In genomic region chrX:46447384-46447783, GRCh38 we compare ENCODE assay signal across 8 cellular contexts.
DNase-seq lines count a peak whose midpoint lies in the region; ATAC-seq, FAIRE-seq and TF ChIP-seq lines count a peak whose summit lies in the region.

No MANE protein-coding gene starts in this region.

- H3K27ac ChIP-seq in K562 (ENCODE audit: extremely low read depth, low read depth, low read length) (peak overlapping the region; percentile 66), lung (ENCODE audit: low read depth in 1 of 2, low read length in 1 of 2) (peak overlapping the region; percentile 41 to 90), uterus (peak overlapping the region; percentile 81 to 91)

- TF ChIP-seq CTCF in GM06990 (IDR thresholded peaks at IDR 0.05; ENCODE audit: insufficient read depth, low read length, poor library complexity, severe bottlenecking) (no peak), K562 (IDR thresholded peaks at IDR 0.05 in 2 of 3, conservative IDR thresholded peaks at IDR 0.05 in 1 of 3; ENCODE audit: insufficient read depth in 2 of 3, low read depth in 1 of 3, low read length in 3 of 3) (no peak), lung (IDR thresholded peaks at IDR 0.05; ENCODE audit: control extremely low read depth, extremely low read depth) (no peak), uterus (IDR thresholded peaks at IDR 0.05) (no peak)

- no peaks in the 10 kb centered on the region; the same call in 1 of the 2 replicates for H3K36me3 ChIP-seq in GM06990 (ENCODE audit: control insufficient read depth, insufficient read depth, low read length)
- H3K36me3 ChIP-seq in K562 (ENCODE audit: control insufficient read depth, insufficient read depth, low read length) = no peaks in the 10 kb centered on the region
- peaks cover 0 to 5% of the 10 kb centered on the region in 2 donors for H3K36me3 ChIP-seq in lung (ENCODE audit: control insufficient read depth in 2 of 2, insufficient read depth in 2 of 2, low read length in 2 of 2)
- no peaks in the 10 kb centered on the region for H3K36me3 ChIP-seq in uterus

- H3K9me1 ChIP-seq in K562 (ENCODE audit: control insufficient read depth, insufficient read depth, low read length) = no peaks in the 10 kb centered on the region

- ATAC-seq in HG03521 (IDR thresholded peaks at IDR 0.05; ENCODE audit: unreplicated experiment) (peak; percentile 30), K562 (peak; percentile 60; the same call in 2 of the 3 replicates), lung (ENCODE audit: insufficient read depth, low FRiP score) (no peak), HG03159 (IDR thresholded peaks at IDR 0.05; ENCODE audit: unreplicated experiment) (no peak)

- CTCF ChIA-PET in K562 (lab: Yijun Ruan, JAX; ENCODE audit: low intra/inter-chr PET ratio) = no interaction called here

- no peak for DNase-seq in GM06990 (ENCODE audit: extremely low read depth, insufficient read length)
- no peak for DNase-seq in K562 (ENCODE audit: extremely low read depth in 1 of 4, low spot score in 3 of 4)
- no peak for DNase-seq in lung (ENCODE audit: low spot score)
- DNase-seq in uterus = no peak
- DNase-seq in stimulated activated CD4-positive, alpha-beta T cell treated with anti-CD3 and anti-CD28 coated beads, Interleukin-2, amount 100 ng/mL, for 48 hours = no peak
- DNase-seq in OCI-M1 (lab: John Stamatoyannopoulos, UW) = no peak

- H3K4me2 ChIP-seq in K562 (ENCODE audit: insufficient read depth, low read length) = peak overlapping the region; percentile 75

- TSS peak; percentile 64 for BruUV-seq in K562 (replicated peaks; lab: Mats Ljungman, UMichigan)

- no peak overlapping the region for H2AFZ ChIP-seq in K562 (ENCODE audit: low read depth, low read length)

- H3K27me3 ChIP-seq in GM06990 (replicated peaks; ENCODE audit: control insufficient read depth, insufficient read depth, low read length) (no peaks in the 10 kb centered on the region), K562 (ENCODE audit: control insufficient read depth in 2 of 2, insufficient read depth in 2 of 2, low read length in 2 of 2) (no peaks in the 10 kb centered on the region), lung (ENCODE audit: control insufficient read depth, insufficient read depth) (peaks cover 3% of the 10 kb centered on the region), uterus (no peaks in the 10 kb centered on the region)

- intact Hi-C loops in K562 (cut with micrococcal nuclease) (no loop called here), uterus (cut with DNase I; ENCODE audit: low total_unique reads) (no loop called here)

- no peaks in the 10 kb centered on the region for H3K79me2 ChIP-seq in K562 (ENCODE audit: control insufficient read depth, insufficient read depth, low read length)

- peak overlapping the region; percentile 84 for H3K4me3 ChIP-seq in GM06990 (replicated peaks; ENCODE audit: low read depth, low read length)
- peak overlapping the region; percentile 53 for H3K4me3 ChIP-seq in K562
- peak overlapping the region; percentile 49 for H3K4me3 ChIP-seq in lung
- H3K4me3 ChIP-seq in uterus = peak overlapping the region; percentile 45 to 61

- TF ChIP-seq POLR2A in K562 (conservative IDR thresholded peaks at IDR 0.05) = no peak
- TF ChIP-seq POLR2A in uterus (IDR thresholded peaks at IDR 0.05) = no peak

- peak overlapping the region; percentile 83 to 86 for H3K9ac ChIP-seq in K562 (ENCODE audit: insufficient read depth in 1 of 2, low read depth in 2 of 2, low read length in 2 of 2)

- H3K4me1 ChIP-seq in K562 (replicated peaks in 1 of 2; ENCODE audit: control insufficient read depth in 2 of 2, insufficient read depth in 2 of 2, low read length in 2 of 2) (peaks cover 0 to 6% of the 10 kb centered on the region in 2 experiments; a peak in 2 of 5 replicates), lung (ENCODE audit: control insufficient read depth in 2 of 2, insufficient read depth in 2 of 2, low read length in 2 of 2) (peaks cover 0 to 5% of the 10 kb centered on the region in 2 donors), uterus (no peaks in the 10 kb centered on the region)

- POLR2A ChIA-PET in K562 (lab: Yijun Ruan, JAX) = interaction anchor here (0.7 kb wide), 1 partner anchor 73 kb away, joined by 3 read pairs; no protein-coding TSS in a partner anchor

- TF ChIP-seq EP300 in K562 (IDR thresholded peaks at IDR 0.05; ENCODE audit: low read length) = no peak

- FAIRE-seq in K562 (lab: Jason Lieb, UNC) = no peak

- H4K20me1 ChIP-seq in K562 (replicated peaks; ENCODE audit: control insufficient read depth, insufficient read depth, low read length) = no peaks in the 10 kb centered on the region

- no peak for TF ChIP-seq RAD21 in K562 (CRISPR knock-in tag; conservative IDR thresholded peaks at IDR 0.05 in 1 of 2, IDR thresholded peaks at IDR 0.05 in 1 of 2)

- H3K9me3 ChIP-seq in K562 (replicated peaks; ENCODE audit: control insufficient read depth, insufficient read depth, low read depth, low read length) (no peaks in the 10 kb centered on the region), lung (ENCODE audit: control insufficient read depth in 2 of 2, insufficient read depth in 1 of 2, low read length in 1 of 2) (peaks cover 0 to 4% of the 10 kb centered on the region in 2 donors), uterus (no peaks in the 10 kb centered on the region)

- in situ Hi-C loops in K562 (cut with MboI) = no loop called here

- WGBS in K562 (ENCODE audit: insufficient coverage, low coverage, missing lambda C conversion rate) = 4% methylated on average over 5 of the region's 16 CpGs
- 0 to 26% methylated on average over 8 to 16 of the region's 16 CpGs for WGBS in lung, 2 donors

TF ChIP-seq in K562, 482 proteins besides CTCF, POLR2A, EP300 and RAD21:
- TF ChIP-seq CREB5 (CRISPR knock-in tag; IDR thresholded peaks at IDR 0.05) (no peak), NR2C2 (CRISPR knock-in tag; IDR thresholded peaks at IDR 0.05) (no peak), NR2C2 (tag; IDR thresholded peaks at IDR 0.05) (peak; percentile 91), KAT8 (IDR thresholded peaks at IDR 0.05; ENCODE audit: low read depth) (no peak), ZNF3 (CRISPR knock-in tag; IDR thresholded peaks at IDR 0.05) (no peak)

Comparison
In these comparisons a context has a peak if more than half of its experiments do, and no peak if none do; other contexts are left out.
1. ATAC-seq: peak in HG03521 (single experiment) and K562 (single experiment); none in lung (single experiment) and HG03159 (single experiment).
2. Peak in every context shown above with its lines, with median percentiles within 50 percentile points of each other: H3K4me3 ChIP-seq and H3K27ac ChIP-seq.